In genomic region chr1:236748471-236748870, GRCh38 we compare ENCODE assay signal across 11 cellular contexts. TPM values are rescaled to one million over a fixed set of nuclear protein-coding genes. Genes with fewer than 3 reads are reported as not detected.
DNase-seq lines count a peak whose midpoint lies in the region; ATAC-seq and TF ChIP-seq lines count a peak whose summit lies in the region.
"Had no signal": no experiment of that assay in that cellular context is flagged by ENCODE, and none has a peak within 500 bp of the region (broad histone marks: within the 10 kb centered on the region; RNA-seq: fewer than 3 reads in every experiment).

No MANE protein-coding gene starts in this region.

- intact Hi-C loops in left colon (cut with DNase I, micrococcal nuclease) = no loop called here

- TF ChIP-seq CTCF in AG10803 (conservative IDR thresholded peaks at IDR 0.05; ENCODE audit: low read length) (peak; percentile 12; the same call in 1 of the 2 replicates), fibroblast of villous mesenchyme (IDR thresholded peaks at IDR 0.05; ENCODE audit: insufficient read depth, low read depth, low read length) (peak; percentile 32)

- no peak overlapping the region for H3K4me3 ChIP-seq in AG10803 (ENCODE audit: low read length)
- H3K4me3 ChIP-seq in fibroblast of villous mesenchyme (ENCODE audit: low read depth, low read length) = no peak overlapping the region
- H3K4me3 ChIP-seq: dorsolateral prefrontal cortex, mucosa of descending colon had no signal

- in situ Hi-C loops in SK-MEL-5 (cut with HindIII; ENCODE audit: low pct_unique_long_range_greater_than_20kb, low sequenced_read_pairs) = no loop called here

- DNase-seq in AG10803 (ENCODE audit: low read depth) (no peak), SK-MEL-5 (ENCODE audit: low read depth, low spot score) (peak; percentile 30), fibroblast of villous mesenchyme (ENCODE audit: low read depth) (no peak), left colon (no peak), HPDE6-E6E7 (ENCODE audit: extremely low spot score) (no peak)
- DNase-seq in stimulated activated CD4-positive, alpha-beta T cell treated with anti-CD3 and anti-CD28 coated beads, Interleukin-4, amount 100 ng/mL, for 4 hours = no peak
- DNase-seq: CD4-positive, CD25-positive, alpha-beta regulatory T cell; dorsolateral prefrontal cortex; mucosa of descending colon had no signal

- ATAC-seq in GM18502 (IDR thresholded peaks at IDR 0.05; ENCODE audit: poor library complexity, unreplicated experiment) = peak; percentile 50
- no peak for ATAC-seq in left colon
- no peak for ATAC-seq in GM21825 (IDR thresholded peaks at IDR 0.05; ENCODE audit: unreplicated experiment)
- ATAC-seq: mucosa of descending colon had no signal

RNA-seq across cellular contexts. Expression of gene MTR, which starts 46.6 kb away (rescaled TPM):
- total RNA-seq in SK-MEL-5 (2014; rRNA removed; shearing (Covaris generic)) = 27.5 and 28.2 TPM in 2 replicates
- 12.3 and 16.6 TPM in 2 replicates for polyA plus RNA-seq in SK-MEL-5 (2015; cell fraction: cytosol; rRNA removed)
- polyA plus RNA-seq in SK-MEL-5 (2015; cell fraction: nucleus; rRNA removed) = 17.4 and 22.3 TPM in 2 replicates
- total RNA-seq in fibroblast of villous mesenchyme (26.7 and 34.5 TPM in 2 replicates), left colon (10 to 100 TPM; 17.2 to 23.8 TPM)
